21 cellular contexts compared by ENCODE assay signal in genomic region chr3:108315767-108316301, GRCh38. TPM values are rescaled to one million over a fixed set of nuclear protein-coding genes. Genes with fewer than 3 reads are reported as not detected.
A peak's percentile ranks its signal among the peaks of the same experiment; 100 is the strongest.
DNase-seq lines count a peak whose midpoint lies in the region; ATAC-seq, FAIRE-seq and TF ChIP-seq lines count a peak whose summit lies in the region.
"Had no signal": no experiment of that assay in that cellular context is flagged by ENCODE, and none has a peak within 500 bp of the region (broad histone marks: within the 10 kb centered on the region; RNA-seq: fewer than 3 reads in every experiment).

No MANE protein-coding gene starts in this region.

- FAIRE-seq in K562 (lab: Jason Lieb, UNC): no peak
- FAIRE-seq: A204.1, GM12878, H1 had no signal

- H3K4me3 Mint-ChIP-seq in WTC11: no peak overlapping the region
- H3K4me3 Mint-ChIP-seq: CD4-positive, alpha-beta T cell; H9 had no signal

- no peaks in the 10 kb centered on the region for H3K79me2 ChIP-seq in K562 (ENCODE audit: control insufficient read depth, insufficient read depth, low read length)

- no peak overlapping the region for H3K4me2 ChIP-seq in K562 (ENCODE audit: insufficient read depth, low read length)

- no peak overlapping the region for H3K27ac Mint-ChIP-seq in WTC11
- H3K27ac Mint-ChIP-seq: CD4-positive, alpha-beta T cell; H9 had no signal

- no peak overlapping the region for H3K27ac ChIP-seq in K562 (ENCODE audit: extremely low read depth, low read depth, low read length)
- H3K27ac ChIP-seq: C4-2B had no signal

- no peaks in the 10 kb centered on the region for H3K4me1 ChIP-seq in K562 (replicated peaks in 1 of 2; ENCODE audit: control insufficient read depth in 2 of 2, insufficient read depth in 2 of 2, low read length in 2 of 2)

- H3K27me3 Mint-ChIP-seq in WTC11 (ENCODE audit: low read depth): no peaks in the 10 kb centered on the region
- H3K27me3 Mint-ChIP-seq: CD4-positive, alpha-beta T cell had no signal

- peak; percentile 56 for DNase-seq in DMS53 (lab: John Stamatoyannopoulos, UW)
- DNase-seq in NCI-H146 (lab: John Stamatoyannopoulos, UW): peak; percentile 12
- no peak for DNase-seq in K562 (ENCODE audit: extremely low read depth in 1 of 4, low spot score in 3 of 4)
- no peak for DNase-seq in left colon
- DNase-seq in stimulated activated CD4-positive, alpha-beta T cell treated with anti-CD3 and anti-CD28 coated beads, Interleukin-12 subunit alpha, Interleukin-12 subunit beta, amount 100 ng/mL, for 4 hours: no peak
- DNase-seq in effector CD4-positive, alpha-beta T cell: no peak
- DNase-seq in WTC11 (ENCODE audit: low spot score): no peak
- DNase-seq: AML-193; CD4-positive, alpha-beta T cell; DMS153; DND-41; EL; H9; KBM-7 had no signal

- POLR2A ChIA-PET in K562 (lab: Yijun Ruan, JAX): interaction anchor here (0.5 to 0.6 kb wide), 2 partner anchors 106 to 373 kb away, joined by 3 to 4 read pairs; no protein-coding TSS in a partner anchor
- POLR2A ChIA-PET in WTC11 (lab: Charles Lee): no interaction called here

- TF ChIP-seq CTCF in K562 (IDR thresholded peaks at IDR 0.05 in 2 of 3, conservative IDR thresholded peaks at IDR 0.05 in 1 of 3; ENCODE audit: insufficient read depth in 2 of 3, low read depth in 1 of 3, low read length in 3 of 3): no peak
- TF ChIP-seq CTCF in WTC11 (IDR thresholded peaks at IDR 0.05): no peak

- ATAC-seq in K562 (no peak), left colon (peak; percentile 7), HG03135 (IDR thresholded peaks at IDR 0.05; ENCODE audit: unreplicated experiment) (no peak), WTC11 (no peak)
- ATAC-seq: GM12878 had no signal

- H2AFZ ChIP-seq in K562 (ENCODE audit: low read depth, low read length): no peak overlapping the region

- in situ Hi-C loops in K562 (cut with MboI): no loop called here

- BruUV-seq in K562 (replicated peaks; lab: Mats Ljungman, UMichigan): no TSS peak

- no peak overlapping the region for H3K9ac ChIP-seq in K562 (ENCODE audit: insufficient read depth in 1 of 2, low read depth in 2 of 2, low read length in 2 of 2)

- no peaks in the 10 kb centered on the region for H3K9me3 Mint-ChIP-seq in WTC11
- H3K9me3 Mint-ChIP-seq: CD4-positive, alpha-beta T cell; H9 had no signal

- CTCF ChIA-PET in K562 (lab: Yijun Ruan, JAX; ENCODE audit: low intra/inter-chr PET ratio) (no interaction called here), WTC11 (lab: Charles Lee) (no interaction called here)

- no peaks in the 10 kb centered on the region for H3K9me1 ChIP-seq in K562 (ENCODE audit: control insufficient read depth, insufficient read depth, low read length)

- TF ChIP-seq EP300 in K562 (IDR thresholded peaks at IDR 0.05; ENCODE audit: low read length): no peak

- intact Hi-C loops in K562 (cut with micrococcal nuclease): no loop called here
- intact Hi-C loops in left colon (cut with DNase I, micrococcal nuclease): no loop called here

- H4K20me1 ChIP-seq in K562 (replicated peaks; ENCODE audit: control insufficient read depth, insufficient read depth, low read length): no peaks in the 10 kb centered on the region

- no peaks in the 10 kb centered on the region for H3K9me3 ChIP-seq in K562 (replicated peaks; ENCODE audit: control insufficient read depth, insufficient read depth, low read depth, low read length)

- no peaks in the 10 kb centered on the region for H3K36me3 Mint-ChIP-seq in WTC11

- H3K4me1 Mint-ChIP-seq in WTC11: peaks cover 6% of the 10 kb centered on the region

- no peak for TF ChIP-seq RAD21 in K562 (CRISPR knock-in tag; conservative IDR thresholded peaks at IDR 0.05 in 1 of 2, IDR thresholded peaks at IDR 0.05 in 1 of 2)

- no peak for TF ChIP-seq POLR2A in K562 (conservative IDR thresholded peaks at IDR 0.05)

- no peaks in the 10 kb centered on the region for H3K27me3 ChIP-seq in K562 (ENCODE audit: control insufficient read depth in 2 of 2, insufficient read depth in 2 of 2, low read length in 2 of 2)

- no peak overlapping the region for H3K4me3 ChIP-seq in K562
- H3K4me3 ChIP-seq: GM12878 had no signal

- 5% methylated on average over 2 of the region's 2 CpGs for WGBS in K562 (ENCODE audit: insufficient coverage, low coverage, missing lambda C conversion rate)

- no peaks in the 10 kb centered on the region for H3K36me3 ChIP-seq in K562 (ENCODE audit: control insufficient read depth, insufficient read depth, low read length)

TF ChIP-seq in K562, 482 proteins besides CTCF, POLR2A, EP300 and RAD21 (continues in another document):
- no peak for TF ChIP-seq RFX5 (IDR thresholded peaks at IDR 0.05; ENCODE audit: low read depth, low read length)
- peak; percentile 68 for TF ChIP-seq ZNF316 (IDR thresholded peaks at IDR 0.05)
- TF ChIP-seq TSC22D4 (tag; IDR thresholded peaks at IDR 0.05): no peak
- TF ChIP-seq REST (CRISPR knock-in tag; IDR thresholded peaks at IDR 0.05; ENCODE audit: low read depth): no peak

TF ChIP-seq in WTC11, 78 proteins besides CTCF, POLR2A, EP300 and RAD21:
- TF ChIP-seq CREM (CRISPR knock-in tag; IDR thresholded peaks at IDR 0.05) (no peak), FOXK1 (CRISPR knock-in tag; IDR thresholded peaks at IDR 0.05) (no peak), NFE2L1 (CRISPR knock-in tag; IDR thresholded peaks at IDR 0.05) (no peak), MYBL2 (CRISPR knock-in tag; IDR thresholded peaks at IDR 0.05) (no peak)

RNA-seq across cellular contexts. Expression of gene HHLA2, which starts 19.5 kb away (rescaled TPM):
- total RNA-seq in K562 (2011; cell fraction: chromatin; rRNA removed; ENCODE audit: low replicate concordance): not detected in 2 replicates
- total RNA-seq in K562 (2011; cell fraction: nucleolus; rRNA removed): not detected in 2 replicates
- total RNA-seq in K562 (2011; cell fraction: nucleoplasm; rRNA removed): not detected in 2 replicates
- not detected in 2 replicates for total RNA-seq in K562 (2014; rRNA removed)
- not detected in 2 replicates for total RNA-seq in K562 (2014; rRNA removed; fragmentation: Illumina TruSeq; extraction: Trizol)
- total RNA-seq in K562 (2015; rRNA removed; fragmentation: Illumina TruSeq; extraction: Trizol): not detected in 2 replicates
- total RNA-seq in K562 (2021): not detected in 2 replicates
- not detected in 2 replicates for polyA plus RNA-seq in K562 (2011; rRNA removed)
- not detected in 2 replicates for polyA plus RNA-seq in K562 (2011; cell fraction: cytosol; rRNA removed)
- polyA plus RNA-seq in K562 (2011; cell fraction: nucleus; rRNA removed): not detected in 2 replicates
- polyA plus RNA-seq in K562 (2012): 0.08 and 0.10 TPM in 2 replicates
- 0.04 TPM in 1 of 2 replicates, not detected in the other for polyA plus RNA-seq in K562 (2014; fragmentation: Illumina TruSeq; extraction: Trizol)
- under 1 TPM in 1 of 2 experiments, not detected in 1; 0.04 TPM for polyA plus RNA-seq in K562 (2014; fragmentation: Nextera tagmentation; extraction: Ambion mirVana)
- not detected in 2 replicates for polyA plus RNA-seq in K562 (2014; rRNA removed)
- not detected in 2 replicates for polyA minus RNA-seq in K562 (2011; rRNA and poly(A)+ RNA removed)
- polyA minus RNA-seq in K562 (2011; cell fraction: cytosol; rRNA and poly(A)+ RNA removed): not detected in 2 replicates
- polyA minus RNA-seq in K562 (2011; cell fraction: nucleus; rRNA and poly(A)+ RNA removed): not detected in 2 replicates
- 100 to 1,000 TPM; 148 to 183 TPM for total RNA-seq in left colon
- 0.07 to 0.14 TPM (median 0.09 TPM) in 3 replicates for total RNA-seq in WTC11 (2021)
- total RNA-seq: G401, H1, H9 had no signal
- polyA plus RNA-seq: BJ, H1 had no signal

Comparison
In these comparisons a context has a peak if more than half of its experiments do, and no peak if none do; other contexts are left out.
1. DNase-seq: peak in DMS53 (single experiment) and NCI-H146 (single experiment); none in K562 (0 of 4), left colon (0 of 2), stimulated activated CD4-positive, alpha-beta T cell treated with anti-CD3 and anti-CD28 coated beads, Interleukin-12 subunit alpha, Interleukin-12 subunit beta, amount 100 ng/mL, for 4 hours (single experiment), effector CD4-positive, alpha-beta T cell (single experiment) and WTC11 (single experiment).
2. RNA of gene HHLA2, which starts 19.5 kb away (total RNA-seq): 148 to 183 TPM in left colon; 0.07 to 0.14 TPM in WTC11 and not detected in K562; every median in the first group is over 100 times any median in the second.